19 cellular contexts compared by ENCODE assay signal in genomic region chr1:232813082-232813481, GRCh38. TPM values are rescaled to one million over a fixed set of nuclear protein-coding genes. Genes with fewer than 3 reads are reported as not detected.
DNase-seq lines count a peak whose midpoint lies in the region; ATAC-seq and TF ChIP-seq lines count a peak whose summit lies in the region.
"Had no signal": no experiment of that assay in that cellular context is flagged by ENCODE, and none has a peak within 500 bp of the region (broad histone marks: within the 10 kb centered on the region; RNA-seq: fewer than 3 reads in every experiment).

No MANE protein-coding gene starts in this region.

- H3K4me2 ChIP-seq in Loucy (ENCODE audit: low read depth, low read length, poor library complexity, severe bottlenecking): peak overlapping the region; percentile 95
- H3K4me2 ChIP-seq: A549; BLaER1 treated with 17β-estradiol and CSF1 and Interleukin-3, amounts not matched to agents 10 nM and 100 nM had no signal

- TF ChIP-seq CTCF in heart left ventricle (IDR thresholded peaks at IDR 0.05) (no peak), Loucy (conservative IDR thresholded peaks at IDR 0.05; ENCODE audit: low read length) (no peak), fibroblast of mammary gland (conservative IDR thresholded peaks at IDR 0.05; ENCODE audit: control insufficient read depth, insufficient read depth, low read depth, low read length) (no peak)

- peaks cover 47% of the 10 kb centered on the region for H3K79me2 ChIP-seq in Loucy (ENCODE audit: insufficient read depth, low read length)

- H2AFZ ChIP-seq in Loucy (ENCODE audit: low read length): no peak overlapping the region

- no peak for TF ChIP-seq POLR2A in heart left ventricle (IDR thresholded peaks at IDR 0.05)

- H3K9me3 ChIP-seq in heart left ventricle (peaks cover 0 to 5% (median 0%) of the 10 kb centered on the region in 12 donors), Loucy (ENCODE audit: insufficient read depth, low read depth, low read length) (no peaks in the 10 kb centered on the region)
- H3K9me3 ChIP-seq: A549; BLaER1 treated with 17β-estradiol and CSF1 and Interleukin-3, amounts not matched to agents 10 nM and 100 nM; Caco-2 had no signal

- H3K36me3 ChIP-seq in heart left ventricle: no peaks in the 10 kb centered on the region
- no peaks in the 10 kb centered on the region for H3K36me3 ChIP-seq in Loucy (ENCODE audit: insufficient read depth, low read length)
- H3K36me3 ChIP-seq: BLaER1 treated with 17β-estradiol and CSF1 and Interleukin-3, amounts not matched to agents 10 nM and 100 nM had no signal

- H3K4me3 ChIP-seq in heart left ventricle (no peak overlapping the region), Loucy (ENCODE audit: low read length, poor library complexity, severe bottlenecking) (no peak overlapping the region), fibroblast of mammary gland (ENCODE audit: control insufficient read depth, low read depth, low read length) (no peak overlapping the region)
- H3K4me3 ChIP-seq: A549; BLaER1 treated with 17β-estradiol and CSF1 and Interleukin-3, amounts not matched to agents 10 nM and 100 nM had no signal

- H3K9me2 ChIP-seq in Loucy (replicated peaks; ENCODE audit: low read depth, low read length): no peaks in the 10 kb centered on the region

- H3K4me1 ChIP-seq in heart left ventricle (peaks cover 0 to 30% (median 12%) of the 10 kb centered on the region in 12 donors), Loucy (ENCODE audit: insufficient read depth, low read length, poor library complexity, severe bottlenecking) (peaks cover 38% of the 10 kb centered on the region)
- H3K4me1 ChIP-seq: Caco-2 had no signal

- H3F3A ChIP-seq in Loucy (ENCODE audit: low read depth): no peaks in the 10 kb centered on the region

- intact Hi-C loops in Right ventricle myocardium inferior (cut with DNase I): no loop called here
- intact Hi-C loops in heart left ventricle (cut with DNase I): no loop called here
- intact Hi-C loops in left ventricle myocardium superior (cut with micrococcal nuclease): no loop called here
- intact Hi-C loops in left cardiac atrium (cut with DNase I): no loop called here

- peaks cover 4% of the 10 kb centered on the region for H4K20me1 ChIP-seq in Loucy (ENCODE audit: insufficient read depth, low read length, poor library complexity, severe bottlenecking)
- H4K20me1 ChIP-seq: BLaER1 treated with 17β-estradiol and CSF1 and Interleukin-3, amounts not matched to agents 10 nM and 100 nM had no signal

- no peak for DNase-seq in Right ventricle myocardium inferior (ENCODE audit: missing footprints)
- DNase-seq in heart left ventricle: no peak
- no peak for DNase-seq in left ventricle myocardium superior
- DNase-seq in left cardiac atrium: no peak
- DNase-seq in fibroblast of mammary gland (ENCODE audit: low read depth): peak; percentile 19
- no peak for DNase-seq in activated T-cell treated with anti-CD3 and anti-CD28 coated beads for 4 hours
- DNase-seq in MV-4-11 (lab: John Stamatoyannopoulos, UW): no peak
- DNase-seq: AML-193; Caco-2; Calu3; CD4-positive, alpha-beta T cell; CD8-positive, alpha-beta T cell; DMS79 treated with DMSO at 0.1 percent for 48 hours; GF-D8 had no signal

- H3K27ac ChIP-seq in heart left ventricle: no peak overlapping the region
- H3K27ac ChIP-seq: 22Rv1; A549; BLaER1 treated with 17β-estradiol and CSF1 and Interleukin-3, amounts not matched to agents 10 nM and 100 nM; C4-2B had no signal

- whole genome bisulfite sequencing in heart left ventricle, 4 donors: 87 to 92% (median 89%) methylated on average over 3 of the region's 3 CpGs

- H3K27me3 ChIP-seq in heart left ventricle (no peaks in the 10 kb centered on the region), Loucy (ENCODE audit: insufficient read depth, low read length, poor library complexity, severe bottlenecking) (no peaks in the 10 kb centered on the region)
- H3K27me3 ChIP-seq: BLaER1 treated with 17β-estradiol and CSF1 and Interleukin-3, amounts not matched to agents 10 nM and 100 nM had no signal

- peak overlapping the region; percentile 98 for H3K9ac ChIP-seq in Loucy (ENCODE audit: low read depth, low read length, poor library complexity, severe bottlenecking)
- H3K9ac ChIP-seq: BLaER1 treated with 17β-estradiol and CSF1 and Interleukin-3, amounts not matched to agents 10 nM and 100 nM had no signal

- ATAC-seq in Right ventricle myocardium inferior: peak; percentile 54
- ATAC-seq in heart left ventricle: no peak
- peak; percentile 29 for ATAC-seq in left ventricle myocardium superior
- no peak for ATAC-seq in left cardiac atrium
- ATAC-seq: A549; CD8-positive, alpha-beta T cell had no signal

RNA-seq across cellular contexts. Expression of gene MAP10, which starts 7.9 kb away (rescaled TPM):
- 3.3 TPM for total RNA-seq in Right ventricle myocardium inferior
- total RNA-seq in heart left ventricle: 1 to 10 TPM; 2.4 to 4.9 (median 3.6) TPM
- polyA plus RNA-seq in heart left ventricle: 1 to 10 TPM; 1.5 to 1.6 TPM
- total RNA-seq in left ventricle myocardium superior: 2.6 TPM
- total RNA-seq in left cardiac atrium: 1 to 10 TPM; 2.5 to 3.0 TPM
- total RNA-seq: Caco-2 had no signal

Comparison
In these comparisons a context has a peak if more than half of its experiments do, and no peak if none do; other contexts are left out.
1. ATAC-seq: peak in Right ventricle myocardium inferior (single experiment) and left ventricle myocardium superior (single experiment); none in heart left ventricle (0 of 4) and left cardiac atrium (0 of 2).